ENCODE assay signal across 1 cellular context in genomic region chr9:124449381-124450151, GRCh38.
TF ChIP-seq lines count a peak whose summit lies in the region.

No MANE protein-coding gene starts in this region.

TF ChIP-seq in GM23338, 12 proteins besides CTCF, POLR2A, EP300 and RAD21 (continued from another document):
- no peak for TF ChIP-seq ZNF462 (CRISPR knock-in tag; IDR thresholded peaks at IDR 0.05)
- no peak for TF ChIP-seq EZH2phosphoT487 (IDR thresholded peaks at IDR 0.05; ENCODE audit: unreplicated experiment)
- no peak for TF ChIP-seq STAT1 (IDR thresholded peaks at IDR 0.05; ENCODE audit: unreplicated experiment)
- TF ChIP-seq NANOG (IDR thresholded peaks at IDR 0.05; ENCODE audit: borderline replicate concordance): no peak
- no peak for TF ChIP-seq CREB1 (CRISPR knock-in tag; IDR thresholded peaks at IDR 0.05; ENCODE audit: low read depth)
- no peak for TF ChIP-seq ETS1 (IDR thresholded peaks at IDR 0.05)
- no peak for TF ChIP-seq JUNB (IDR thresholded peaks at IDR 0.05; ENCODE audit: unreplicated experiment)
- TF ChIP-seq ZNF331 (CRISPR knock-in tag; IDR thresholded peaks at IDR 0.05; ENCODE audit: low read depth): no peak
